In genomic region chr16:85449885-85450245, GRCh38 we compare ENCODE assay signal across 25 cellular contexts.
DNase-seq lines count a peak whose midpoint lies in the region; ATAC-seq and TF ChIP-seq lines count a peak whose summit lies in the region.
"Had no signal": no experiment of that assay in that cellular context is flagged by ENCODE, and none has a peak within 500 bp of the region (broad histone marks: within the 10 kb centered on the region; RNA-seq: fewer than 3 reads in every experiment).

No MANE protein-coding gene starts in this region.

- intact Hi-C loops in gastrocnemius medialis (cut with DNase I; ENCODE audit: low total_unique reads): no loop called here

- CTCF ChIA-PET in CD8-positive, alpha-beta memory T cell (lab: Charles Lee): interaction anchor here (1.1 to 4.9 kb wide), 6 partner anchors 11 to 167 kb away, joined by 3 to 32 read pairs (median 6); no protein-coding TSS in a partner anchor

- H3K4me3 Mint-ChIP-seq in CD8-positive, alpha-beta memory T cell: peak overlapping the region in 3 of 7 donors; percentile 2 to 42 (median 28)
- peak overlapping the region; percentile 64 for H3K4me3 Mint-ChIP-seq in glutamatergic neuron (ENCODE audit: unreplicated experiment)
- H3K4me3 Mint-ChIP-seq: natural killer cell had no signal

- H3K27me3 Mint-ChIP-seq in CD8-positive, alpha-beta memory T cell: peaks cover 0 to 2% of the 10 kb centered on the region in 2 donors
- H3K27me3 Mint-ChIP-seq in glutamatergic neuron (ENCODE audit: unreplicated experiment): peaks cover 23% of the 10 kb centered on the region

- no peak overlapping the region for H3K27ac ChIP-seq in CD8-positive, alpha-beta memory T cell (ENCODE audit: low read depth, low read length)
- H3K27ac ChIP-seq in gastrocnemius medialis: peak overlapping the region; percentile 67 to 71 (median 68)
- H3K27ac ChIP-seq: gastroesophageal sphincter had no signal

- TF ChIP-seq POLR2A in gastrocnemius medialis (IDR thresholded peaks at IDR 0.05): no peak

- H3K9me3 Mint-ChIP-seq in CD8-positive, alpha-beta memory T cell: no peaks in the 10 kb centered on the region
- H3K9me3 Mint-ChIP-seq in glutamatergic neuron (ENCODE audit: unreplicated experiment): peaks cover 27% of the 10 kb centered on the region
- H3K9me3 Mint-ChIP-seq: natural killer cell had no signal

- no peaks in the 10 kb centered on the region for H3K27me3 ChIP-seq in CD8-positive, alpha-beta memory T cell (ENCODE audit: insufficient read depth, low read length, poor library complexity, severe bottlenecking)
- no peaks in the 10 kb centered on the region for H3K27me3 ChIP-seq in gastrocnemius medialis
- H3K27me3 ChIP-seq: gastroesophageal sphincter, tibial nerve had no signal

- peak; percentile 65 to 69 for ATAC-seq in gastrocnemius medialis
- ATAC-seq in HG02642 (IDR thresholded peaks at IDR 0.05; ENCODE audit: poor library complexity, unreplicated experiment): no peak
- no peak for ATAC-seq in HG03280 (IDR thresholded peaks at IDR 0.05; ENCODE audit: unreplicated experiment)
- ATAC-seq: esophagus mucosa; gastroesophageal sphincter; natural killer cell; PC-3; stimulated activated naive CD8-positive, alpha-beta T cell treated with anti-CD3 and anti-CD28 coated beads, Interleukin-15, Interleukin-2, amounts not matched to agents 100 U/mL and 50 U/mL, for 24 hours had no signal

- peaks cover 42% of the 10 kb centered on the region for H3K4me1 ChIP-seq in CD8-positive, alpha-beta memory T cell (ENCODE audit: insufficient read depth, low read length)
- H3K4me1 ChIP-seq in gastrocnemius medialis: peaks cover 25 to 27% of the 10 kb centered on the region in 2 donors
- H3K4me1 ChIP-seq: HAP-1 had no signal

- H3K9me3 ChIP-seq in CD8-positive, alpha-beta memory T cell (ENCODE audit: low read length): no peaks in the 10 kb centered on the region
- H3K9me3 ChIP-seq in gastrocnemius medialis: no peaks in the 10 kb centered on the region
- H3K9me3 ChIP-seq: gastroesophageal sphincter, HAP-1, tibial nerve had no signal

- no peak for TF ChIP-seq CTCF in glutamatergic neuron (IDR thresholded peaks at IDR 0.05; ENCODE audit: partially characterized antibody, unreplicated experiment)
- TF ChIP-seq CTCF in gastrocnemius medialis (IDR thresholded peaks at IDR 0.05 in 4 of 5, conservative IDR thresholded peaks at IDR 0.05 in 1 of 5): no peak

- peak overlapping the region in 6 of 8 donors; percentile 52 to 93 (median 78) for H3K27ac Mint-ChIP-seq in CD8-positive, alpha-beta memory T cell
- H3K27ac Mint-ChIP-seq in glutamatergic neuron (ENCODE audit: unreplicated experiment): peak overlapping the region; percentile 98
- H3K27ac Mint-ChIP-seq: natural killer cell had no signal

- no peak for DNase-seq in CD8-positive, alpha-beta memory T cell
- DNase-seq in NAMALWA (ENCODE audit: low spot score) (peak; percentile 66), glutamatergic neuron (no peak), gastrocnemius medialis (peak in 1 of 2 donors; percentile 54), NCI-H524 (lab: John Stamatoyannopoulos, UW) (no peak)
- DNase-seq: activated CD4-positive, alpha-beta T cell treated with anti-CD3 and anti-CD28 coated beads, Interleukin-2, amount 50 U/mL, for 1 hour; activated gamma-delta T cell; Calu3; cerebellar nuclear complex; effector CD8-positive, alpha-beta T cell; kidney glomerular epithelial cell; MM.1S; natural killer cell; NCI-H1694 treated with DMSO at 0.1 percent for 48 hours; NCI-H748 treated with DMSO at 0.1 percent for 48 hours; PC-3; stimulated activated CD4-positive, alpha-beta T cell treated with anti-CD3 and anti-CD28 coated beads, Interleukin-2, amount 100 ng/mL, for 48 hours; stimulated activated naive CD8-positive, alpha-beta T cell treated with anti-CD3 and anti-CD28 coated beads, Interleukin-15, Interleukin-2, amounts not matched to agents 100 U/mL and 50 U/mL, for 24 hours had no signal

- H3K36me3 ChIP-seq in CD8-positive, alpha-beta memory T cell (ENCODE audit: insufficient read depth, low read length): no peaks in the 10 kb centered on the region
- H3K36me3 ChIP-seq in gastrocnemius medialis: no peaks in the 10 kb centered on the region
- H3K36me3 ChIP-seq: gastroesophageal sphincter, HAP-1, tibial nerve had no signal

- peaks cover 26 to 49% (median 37%) of the 10 kb centered on the region in 3 donors for H3K4me1 Mint-ChIP-seq in CD8-positive, alpha-beta memory T cell
- H3K4me1 Mint-ChIP-seq in glutamatergic neuron (ENCODE audit: low read depth, unreplicated experiment): peaks cover 41% of the 10 kb centered on the region

- no peaks in the 10 kb centered on the region for H3K36me3 Mint-ChIP-seq in CD8-positive, alpha-beta memory T cell
- no peaks in the 10 kb centered on the region for H3K36me3 Mint-ChIP-seq in glutamatergic neuron (ENCODE audit: unreplicated experiment)
- H3K36me3 Mint-ChIP-seq: natural killer cell had no signal

- POLR2A ChIA-PET in CD8-positive, alpha-beta memory T cell (lab: Charles Lee): no interaction called here

- in situ Hi-C loops in gastrocnemius medialis (cut with MboI; ENCODE audit: low sequenced_read_pairs in 4 of 4): no loop called here

- no peak overlapping the region for H3K4me3 ChIP-seq in CD8-positive, alpha-beta memory T cell (ENCODE audit: low read length)
- H3K4me3 ChIP-seq in gastrocnemius medialis: no peak overlapping the region
- H3K4me3 ChIP-seq: gastroesophageal sphincter, HAP-1, skin epidermis, tibial nerve had no signal

Comparison
In these comparisons a context has a peak if more than half of its experiments do, and no peak if none do; other contexts are left out.
1. ATAC-seq: peak in gastrocnemius medialis (2 of 2); none in HG02642 (single experiment) and HG03280 (single experiment).